In the genomic region with DNA sequence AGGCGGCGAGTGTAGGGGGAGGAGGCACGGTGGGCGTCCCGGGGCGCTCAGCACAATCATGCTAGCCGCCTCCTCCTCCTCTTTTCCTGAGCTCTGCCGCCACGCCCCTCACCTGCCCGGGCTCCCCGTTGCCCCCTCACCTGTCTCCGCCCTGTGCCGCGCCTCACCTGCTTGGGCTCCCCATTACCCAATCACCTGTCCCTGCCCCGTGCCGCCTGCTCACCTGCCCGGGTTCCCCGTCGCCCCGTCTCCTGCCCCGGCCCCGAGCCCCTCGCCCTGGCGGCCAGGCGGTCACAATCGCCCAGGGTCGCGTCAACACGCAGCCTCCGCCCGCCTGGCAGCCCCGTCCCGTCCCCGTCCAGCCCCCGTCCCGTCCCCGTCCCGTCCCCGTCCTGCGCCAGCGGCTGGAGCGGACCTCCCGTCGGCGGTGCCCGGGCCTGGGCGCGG, we compare ENCODE assay signal across 1 cellular context.
TF ChIP-seq lines count a peak whose summit lies in the region.

A gene with protein sequence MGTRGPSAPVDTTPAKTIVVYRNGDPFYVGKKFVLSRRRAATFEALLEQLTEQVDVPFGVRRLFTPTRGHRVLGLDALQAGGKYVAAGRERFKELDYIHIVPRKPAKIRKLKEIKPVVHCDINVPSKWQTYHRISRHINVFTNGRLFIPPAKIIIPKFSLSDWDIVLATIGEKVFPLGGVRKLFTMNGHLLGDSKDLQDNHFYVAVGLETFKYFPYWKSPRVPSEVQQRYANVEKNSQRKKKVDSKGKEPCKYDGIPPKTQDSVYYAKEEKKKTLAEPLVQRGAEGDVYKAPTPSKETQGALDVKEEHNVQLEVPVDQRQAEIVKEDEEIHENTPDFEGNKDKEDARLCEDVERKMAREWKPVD (plus strand): TSS at position 340 of the 447 bp plus-strand sequence. CDS start 177 bp downstream, outside the sequence.

TF ChIP-seq in A549, 52 proteins besides CTCF, POLR2A, EP300 and RAD21:
- no peak for TF ChIP-seq NFE2L2 (conservative IDR thresholded peaks at IDR 0.05; ENCODE audit: low read length)
- no peak for TF ChIP-seq ZNF302 (CRISPR knock-in tag; IDR thresholded peaks at IDR 0.05)
